ENCODE assay signal across 14 cellular contexts in genomic region chr9:87259543-87259942, GRCh38.
A peak's percentile ranks its signal among the peaks of the same experiment; 100 is the strongest.
DNase-seq lines count a peak whose midpoint lies in the region; ATAC-seq and TF ChIP-seq lines count a peak whose summit lies in the region.
"Had no signal": no experiment of that assay in that cellular context is flagged by ENCODE, and none has a peak within 500 bp of the region (broad histone marks: within the 10 kb centered on the region; RNA-seq: fewer than 3 reads in every experiment).

No MANE protein-coding gene starts in this region.

- H3F3A ChIP-seq in neural progenitor cell (ENCODE audit: low read depth): no peaks in the 10 kb centered on the region

- no peak for TF ChIP-seq POLR2A in adrenal gland (IDR thresholded peaks at IDR 0.05)

- H3K27ac ChIP-seq in neural progenitor cell (no peak overlapping the region), adrenal gland (no peak overlapping the region)
- H3K27ac ChIP-seq: BLaER1 treated with 17β-estradiol and CSF1 and Interleukin-3, amounts not matched to agents 10 nM and 100 nM had no signal

- DNase-seq in GM13976 (ENCODE audit: low spot score): peak; percentile 32
- peak; percentile 64 to 72 for DNase-seq in cardiac fibroblast (ENCODE audit: low read depth in 2 of 2)
- DNase-seq in neural progenitor cell (ENCODE audit: low spot score): no peak
- no peak for DNase-seq in HT-29 (ENCODE audit: low spot score)
- DNase-seq in adrenal gland: no peak
- no peak for DNase-seq in DMS153 treated with DMSO at 0.1 percent for 48 hours (lab: John Stamatoyannopoulos, UW; ENCODE audit: unreplicated experiment)
- DNase-seq: activated CD4-positive, alpha-beta T cell treated with anti-CD3 and anti-CD28 coated beads, Interleukin-2, amount 10 ng/mL, durations not matched to agents 24 days and 14 days; activated T-cell treated with anti-CD3 and anti-CD28 coated beads, Interleukin-2, amount 50 U/mL, for 4 hours; HCEC 1CT had no signal

- H3K36me3 ChIP-seq in neural progenitor cell (no peaks in the 10 kb centered on the region), adrenal gland (replicated peaks in 1 of 2) (no peaks in the 10 kb centered on the region)
- H3K36me3 ChIP-seq: BLaER1 treated with 17β-estradiol and CSF1 and Interleukin-3, amounts not matched to agents 10 nM and 100 nM had no signal

- peak; percentile 58 for ATAC-seq in HG03108 (IDR thresholded peaks at IDR 0.05; ENCODE audit: unreplicated experiment)
- ATAC-seq in HG02970 (IDR thresholded peaks at IDR 0.05; ENCODE audit: low FRiP score, unreplicated experiment): no peak
- ATAC-seq: activated T-cell treated with anti-CD3 and anti-CD28 coated beads, Interleukin-2, amount 50 U/mL, for 4 hours; Panc1 had no signal

- in situ Hi-C loops in GM13976 (cut with MboI; ENCODE audit: low sequenced_read_pairs, unreplicated experiment): no loop called here

- H3K27me3 Mint-ChIP-seq in neural progenitor cell (ENCODE audit: insufficient read depth, low read depth): peaks cover 3% of the 10 kb centered on the region
- H3K27me3 Mint-ChIP-seq: activated CD4-positive, alpha-beta T cell treated with anti-CD3 and anti-CD28 coated beads, Interleukin-2, amount 10 ng/mL, durations not matched to agents 24 days and 14 days had no signal

- H4K20me1 ChIP-seq in neural progenitor cell (ENCODE audit: low read depth): no peaks in the 10 kb centered on the region
- H4K20me1 ChIP-seq: BLaER1 treated with 17β-estradiol and CSF1 and Interleukin-3, amounts not matched to agents 10 nM and 100 nM had no signal

- H3K4me2 ChIP-seq in neural progenitor cell: no peak overlapping the region

- H3K4me3 ChIP-seq in cardiac fibroblast (replicated peaks in 1 of 2; ENCODE audit: low read depth in 2 of 2, low read length in 2 of 2): no peak overlapping the region
- no peak overlapping the region for H3K4me3 ChIP-seq in neural progenitor cell
- no peak overlapping the region for H3K4me3 ChIP-seq in adrenal gland
- H3K4me3 ChIP-seq: BLaER1 treated with 17β-estradiol and CSF1 and Interleukin-3, amounts not matched to agents 10 nM and 100 nM had no signal

- intact Hi-C loops in adrenal gland (cut with DNase I): no loop called here

- TF ChIP-seq CTCF in GM13976 (IDR thresholded peaks at IDR 0.05; ENCODE audit: borderline replicate concordance, control extremely low read depth, extremely low read depth, insufficient read depth, missing control alignments): no peak
- no peak for TF ChIP-seq CTCF in cardiac fibroblast (IDR thresholded peaks at IDR 0.05; ENCODE audit: low read depth, low read length)
- no peak for TF ChIP-seq CTCF in neural progenitor cell (IDR thresholded peaks at IDR 0.05)
- no peak for TF ChIP-seq CTCF in adrenal gland (IDR thresholded peaks at IDR 0.05)

- H3K79me2 ChIP-seq in neural progenitor cell (ENCODE audit: low read depth): no peaks in the 10 kb centered on the region

- H3K4me1 ChIP-seq in neural progenitor cell (no peaks in the 10 kb centered on the region), adrenal gland (replicated peaks in 1 of 2) (no peaks in the 10 kb centered on the region)

- no peak overlapping the region for H3K9ac ChIP-seq in neural progenitor cell
- H3K9ac ChIP-seq: BLaER1 treated with 17β-estradiol and CSF1 and Interleukin-3, amounts not matched to agents 10 nM and 100 nM had no signal

- no peaks in the 10 kb centered on the region for H3K9me3 ChIP-seq in neural progenitor cell (ENCODE audit: low read depth)
- no peaks in the 10 kb centered on the region for H3K9me3 ChIP-seq in adrenal gland (replicated peaks in 1 of 3)

- H3K27ac Mint-ChIP-seq in neural progenitor cell: peak overlapping the region; percentile 43
- H3K27ac Mint-ChIP-seq: activated CD4-positive, alpha-beta T cell treated with anti-CD3 and anti-CD28 coated beads, Interleukin-2, amount 10 ng/mL, durations not matched to agents 24 days and 14 days; T-helper 1 cell treated with Interleukin-12 subunit alpha and Interleukin-12 subunit beta and Interleukin-4 antibody, amounts not matched to agents 30 μg/mL and 1 μg/mL, for 36 hours had no signal

- H3K4me3 Mint-ChIP-seq in neural progenitor cell: no peak overlapping the region
- H3K4me3 Mint-ChIP-seq: activated CD4-positive, alpha-beta T cell treated with anti-CD3 and anti-CD28 coated beads, Interleukin-2, amount 10 ng/mL, durations not matched to agents 24 days and 14 days; activated T-cell treated with anti-CD3 and anti-CD28 coated beads, Interleukin-2, amount 50 U/mL, for 4 hours; T-helper 1 cell treated with Interleukin-12 subunit alpha and Interleukin-12 subunit beta and Interleukin-4 antibody, amounts not matched to agents 30 μg/mL and 1 μg/mL, for 36 hours had no signal

- peaks cover 2% of the 10 kb centered on the region for H3K9me3 Mint-ChIP-seq in neural progenitor cell
- H3K9me3 Mint-ChIP-seq: activated CD4-positive, alpha-beta T cell treated with anti-CD3 and anti-CD28 coated beads, Interleukin-2, amount 10 ng/mL, durations not matched to agents 24 days and 14 days; activated T-cell treated with anti-CD3 and anti-CD28 coated beads, Interleukin-2, amount 50 U/mL, for 4 hours; T-helper 1 cell treated with Interleukin-12 subunit alpha and Interleukin-12 subunit beta and Interleukin-4 antibody, amounts not matched to agents 30 μg/mL and 1 μg/mL, for 36 hours had no signal

- no peaks in the 10 kb centered on the region for H3K27me3 ChIP-seq in neural progenitor cell
- H3K27me3 ChIP-seq in adrenal gland: no peaks in the 10 kb centered on the region

- H3K4me1 Mint-ChIP-seq in neural progenitor cell: peaks cover 9% of the 10 kb centered on the region
- H3K4me1 Mint-ChIP-seq: activated CD4-positive, alpha-beta T cell treated with anti-CD3 and anti-CD28 coated beads, Interleukin-2, amount 10 ng/mL, durations not matched to agents 24 days and 14 days had no signal

- H3K36me3 Mint-ChIP-seq in neural progenitor cell: no peaks in the 10 kb centered on the region

- H2AFZ ChIP-seq in neural progenitor cell (replicated peaks): no peak overlapping the region

- 57 to 74% (median 62%) methylated on average over 4 of the region's 4 CpGs for WGBS in adrenal gland, 4 donors

Comparison
In these comparisons a context has a peak if more than half of its experiments do, and no peak if none do; other contexts are left out.
1. DNase-seq: peak in GM13976 (single experiment) and cardiac fibroblast (2 of 2); none in neural progenitor cell (single experiment), HT-29 (single experiment), adrenal gland (0 of 7) and DMS153 treated with DMSO at 0.1 percent for 48 hours (single experiment).